In genomic region chr2:159600752-159601151, GRCh38 we compare ENCODE assay signal across 12 cellular contexts. TPM values are rescaled to one million over a fixed set of nuclear protein-coding genes. Genes with fewer than 3 reads are reported as not detected.
DNase-seq lines count a peak whose midpoint lies in the region; ATAC-seq, FAIRE-seq and TF ChIP-seq lines count a peak whose summit lies in the region.
"Had no signal": no experiment of that assay in that cellular context is flagged by ENCODE, and none has a peak within 500 bp of the region (broad histone marks: within the 10 kb centered on the region; RNA-seq: fewer than 3 reads in every experiment).

No MANE protein-coding gene starts in this region.

- H3K9ac ChIP-seq in smooth muscle cell (ENCODE audit: low read depth) = no peak overlapping the region

- H3K36me3 Mint-ChIP-seq in endothelial cell (ENCODE audit: low read depth, unreplicated experiment) = peaks cover 14% of the 10 kb centered on the region
- peaks cover 3% of the 10 kb centered on the region for H3K36me3 Mint-ChIP-seq in effector memory CD8-positive, alpha-beta T cell (ENCODE audit: insufficient read depth)

- no peaks in the 10 kb centered on the region for H3K36me3 ChIP-seq in smooth muscle cell (ENCODE audit: low read depth)

- H3K27me3 ChIP-seq in smooth muscle cell (ENCODE audit: low read depth) = no peaks in the 10 kb centered on the region
- H3K27me3 ChIP-seq: hepatocyte had no signal

- no peak overlapping the region for H2AFZ ChIP-seq in smooth muscle cell (ENCODE audit: low read depth)
- H2AFZ ChIP-seq: hepatocyte had no signal

- TF ChIP-seq CTCF in endothelial cell (IDR thresholded peaks at IDR 0.05; ENCODE audit: unreplicated experiment) (no peak), smooth muscle cell (IDR thresholded peaks at IDR 0.05; ENCODE audit: borderline replicate concordance, insufficient read depth, poor library complexity, severe bottlenecking) (no peak)

- peak overlapping the region; percentile 32 for H3K27ac Mint-ChIP-seq in endothelial cell (ENCODE audit: unreplicated experiment)
- no peak overlapping the region for H3K27ac Mint-ChIP-seq in effector memory CD8-positive, alpha-beta T cell
- H3K27ac Mint-ChIP-seq: activated T-helper 1 cell treated with anti-CD3 and anti-CD28 coated beads, Interleukin-12 subunit alpha, Interleukin-12 subunit beta, Interleukin-2, Interleukin-4 antibody, amounts not matched to agents 30 ng/mL and 10 ng/mL and 1 ng/mL, durations not matched to agents 14 hours and 24 hours and 36 hours had no signal

- H3K9me3 ChIP-seq in smooth muscle cell (replicated peaks; ENCODE audit: low read depth) = no peaks in the 10 kb centered on the region

- ATAC-seq in activated CD4-positive, CD25-positive, alpha-beta regulatory T cell treated with anti-CD3 and anti-CD28 coated beads, Interleukin-2, amount 50 U/mL, for 24 hours = peak; percentile 71 to 81
- no peak for ATAC-seq in effector memory CD8-positive, alpha-beta T cell (replicated peaks)
- ATAC-seq in GM21526 (IDR thresholded peaks at IDR 0.05; ENCODE audit: low FRiP score, unreplicated experiment) = no peak

- no peak overlapping the region for H3K4me3 ChIP-seq in smooth muscle cell
- H3K4me3 ChIP-seq: hepatocyte had no signal

- H3K4me1 Mint-ChIP-seq in endothelial cell (ENCODE audit: unreplicated experiment) = peaks cover 11% of the 10 kb centered on the region
- H3K4me1 Mint-ChIP-seq in effector memory CD8-positive, alpha-beta T cell (ENCODE audit: low read depth in 2 of 2) = no peaks in the 10 kb centered on the region

- H3K27me3 Mint-ChIP-seq in endothelial cell (ENCODE audit: unreplicated experiment) = no peaks in the 10 kb centered on the region
- no peaks in the 10 kb centered on the region for H3K27me3 Mint-ChIP-seq in effector memory CD8-positive, alpha-beta T cell

- FAIRE-seq in RCC 7860 (lab: Jason Lieb, UNC) = peak; percentile 73
- FAIRE-seq: A204.1, H1 had no signal

- peak overlapping the region; percentile 71 for H3K4me3 Mint-ChIP-seq in endothelial cell (ENCODE audit: unreplicated experiment)
- no peak overlapping the region for H3K4me3 Mint-ChIP-seq in effector memory CD8-positive, alpha-beta T cell
- H3K4me3 Mint-ChIP-seq: activated T-helper 1 cell treated with anti-CD3 and anti-CD28 coated beads, Interleukin-12 subunit alpha, Interleukin-12 subunit beta, Interleukin-2, Interleukin-4 antibody, amounts not matched to agents 30 ng/mL and 10 ng/mL and 1 ng/mL, durations not matched to agents 14 hours and 24 hours and 36 hours had no signal

- no peaks in the 10 kb centered on the region for H3K9me3 Mint-ChIP-seq in endothelial cell (ENCODE audit: unreplicated experiment)
- H3K9me3 Mint-ChIP-seq in effector memory CD8-positive, alpha-beta T cell = no peaks in the 10 kb centered on the region
- H3K9me3 Mint-ChIP-seq: activated T-helper 1 cell treated with anti-CD3 and anti-CD28 coated beads, Interleukin-12 subunit alpha, Interleukin-12 subunit beta, Interleukin-2, Interleukin-4 antibody, amounts not matched to agents 30 ng/mL and 10 ng/mL and 1 ng/mL, durations not matched to agents 14 hours and 24 hours and 36 hours had no signal

- H4K20me1 ChIP-seq in smooth muscle cell (ENCODE audit: low read depth) = peaks cover 47% of the 10 kb centered on the region

- peak overlapping the region; percentile 85 for H3K27ac ChIP-seq in smooth muscle cell (ENCODE audit: low read depth)
- H3K27ac ChIP-seq: hepatocyte had no signal

- peaks cover 95% of the 10 kb centered on the region for H3K79me2 ChIP-seq in smooth muscle cell (ENCODE audit: low read depth)

- no peaks in the 10 kb centered on the region for H3F3A ChIP-seq in smooth muscle cell (ENCODE audit: low read depth)

- 55% methylated on average over 3 of the region's 3 CpGs for WGBS in smooth muscle cell (ENCODE audit: low lambda C conversion rate)

- peaks cover 9% of the 10 kb centered on the region for H3K4me1 ChIP-seq in smooth muscle cell (ENCODE audit: low read depth)

- DNase-seq in activated CD4-positive, CD25-positive, alpha-beta regulatory T cell (lab: John Stamatoyannopoulos, UW) = no peak
- peak; percentile 52 for DNase-seq in RCC 7860 (ENCODE audit: low spot score)
- no peak for DNase-seq in endothelial cell (ENCODE audit: low spot score)
- no peak for DNase-seq in smooth muscle cell (lab: John Stamatoyannopoulos, UW; ENCODE audit: unreplicated experiment)
- no peak for DNase-seq in effector memory CD8-positive, alpha-beta T cell
- DNase-seq in NCI-H446 (lab: John Stamatoyannopoulos, UW) = no peak

- H3K4me2 ChIP-seq in smooth muscle cell = peak overlapping the region; percentile 18
- H3K4me2 ChIP-seq: hepatocyte had no signal

RNA-seq across cellular contexts. Expression of gene BAZ2B, which starts 15.6 kb away (rescaled TPM):
- 100 TPM for total RNA-seq in endothelial cell (ENCODE audit: unreplicated experiment)
- 58.5 and 81.3 TPM in 2 replicates for total RNA-seq in smooth muscle cell
- 27.7 and 40.9 TPM in 2 replicates for polyA plus RNA-seq in smooth muscle cell

Comparison
In these comparisons a context has a peak if more than half of its experiments do, and no peak if none do; other contexts are left out.
1. ATAC-seq: peak in activated CD4-positive, CD25-positive, alpha-beta regulatory T cell treated with anti-CD3 and anti-CD28 coated beads, Interleukin-2, amount 50 U/mL, for 24 hours (2 of 2); none in effector memory CD8-positive, alpha-beta T cell (single experiment) and GM21526 (single experiment).